In the genomic region with DNA sequence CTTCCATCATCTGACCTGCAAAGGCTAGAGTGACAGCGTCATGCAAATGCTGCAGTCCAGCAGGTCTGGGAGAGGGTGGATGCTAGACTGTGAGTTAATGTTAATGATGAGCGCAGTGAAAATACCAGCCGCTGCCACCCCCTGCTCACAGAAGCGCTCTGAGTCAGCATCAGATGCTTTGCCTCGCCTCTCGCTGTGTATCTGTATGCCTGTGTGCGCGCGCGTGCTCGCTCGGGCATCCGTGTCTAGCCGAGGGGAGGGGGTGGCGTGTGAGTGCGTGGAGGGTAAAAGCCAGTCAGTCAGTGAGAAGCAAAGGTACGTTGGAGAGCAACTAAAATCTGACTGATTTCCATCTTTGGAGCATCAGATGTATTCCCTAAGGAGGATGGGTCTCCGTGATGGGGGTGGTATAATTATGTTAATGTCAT, we compare ENCODE assay signal across 9 cellular contexts.
DNase-seq lines count a peak whose midpoint lies in the region; ATAC-seq, FAIRE-seq and TF ChIP-seq lines count a peak whose summit lies in the region.
"Had no signal": no experiment of that assay in that cellular context is flagged by ENCODE, and none has a peak within 500 bp of the region (broad histone marks: within the 10 kb centered on the region; RNA-seq: fewer than 3 reads in every experiment).

No MANE protein-coding gene starts in this region.

- CTCF ChIA-PET in activated CD4-positive, alpha-beta T cell treated with anti-CD3 and anti-CD28 coated beads for 36 hours (lab: Charles Lee), result no interaction called here

- H3K27me3 Mint-ChIP-seq in activated CD4-positive, alpha-beta T cell treated with anti-CD3 and anti-CD28 coated beads for 36 hours, result no peaks in the 10 kb centered on the region

- no peaks in the 10 kb centered on the region for H3K9me3 Mint-ChIP-seq in activated CD4-positive, alpha-beta T cell treated with anti-CD3 and anti-CD28 coated beads for 36 hours (ENCODE audit: low read depth)

- H3K36me3 Mint-ChIP-seq in activated CD4-positive, alpha-beta T cell treated with anti-CD3 and anti-CD28 coated beads for 36 hours (ENCODE audit: low read depth), result no peaks in the 10 kb centered on the region

- in situ Hi-C loops in astrocyte of the spinal cord (cut with HindIII; ENCODE audit: low sequenced_read_pairs), result no loop called here

- POLR2A ChIA-PET in activated CD4-positive, alpha-beta T cell treated with anti-CD3 and anti-CD28 coated beads for 36 hours (lab: Charles Lee), result no interaction called here

- no peaks in the 10 kb centered on the region for H3K4me1 Mint-ChIP-seq in activated CD4-positive, alpha-beta T cell treated with anti-CD3 and anti-CD28 coated beads for 36 hours

- ATAC-seq in activated CD4-positive, alpha-beta T cell treated with anti-CD3 and anti-CD28 coated beads for 36 hours, result no peak
- peak; percentile 95 for ATAC-seq in sciatic nerve
- no peak for ATAC-seq in GM18520 (IDR thresholded peaks at IDR 0.05; ENCODE audit: unreplicated experiment)

- FAIRE-seq in GM12892 (lab: Jason Lieb, UNC), result no peak

- DNase-seq in activated CD4-positive, alpha-beta T cell treated with anti-CD3 and anti-CD28 coated beads for 36 hours, result peak; percentile 8
- DNase-seq in activated CD4-positive, alpha-beta T cell treated with anti-CD3 and anti-CD28 coated beads for 4 hours, result no peak
- DNase-seq in astrocyte of the spinal cord (ENCODE audit: low read depth, low spot score), result peak; percentile 81
- DNase-seq in hypothalamus (lab: John Stamatoyannopoulos, UW), result peak; percentile 22 to 94 (median 77)
- peak; percentile 84 for DNase-seq in sciatic nerve (ENCODE audit: low spot score)
- DNase-seq in CD1c-positive myeloid dendritic cell (ENCODE audit: extremely low spot score), result no peak
- no peak for DNase-seq in GM12892 (ENCODE audit: insufficient read length)

- TF ChIP-seq POLR2A in GM12892 (IDR thresholded peaks at IDR 0.05; ENCODE audit: low read depth, low read length), result no peak

- TF ChIP-seq CTCF in astrocyte of the spinal cord (IDR thresholded peaks at IDR 0.05; ENCODE audit: low read depth, low read length), result no peak

- H3K27ac Mint-ChIP-seq in activated CD4-positive, alpha-beta T cell treated with anti-CD3 and anti-CD28 coated beads for 36 hours, result no peak overlapping the region

- peak overlapping the region; percentile 34 for H3K4me3 ChIP-seq in astrocyte of the spinal cord (ENCODE audit: low read depth, low read length)
- H3K4me3 ChIP-seq: BLaER1 treated with 17β-estradiol and CSF1 and Interleukin-3, amounts not matched to agents 10 nM and 100 nM had no signal

- no peak overlapping the region for H3K4me3 Mint-ChIP-seq in activated CD4-positive, alpha-beta T cell treated with anti-CD3 and anti-CD28 coated beads for 36 hours

- intact Hi-C loops in activated CD4-positive, alpha-beta T cell treated with anti-CD3 and anti-CD28 coated beads for 36 hours (cut with DNase I, micrococcal nuclease), result no loop called here
- intact Hi-C loops in sciatic nerve (cut with DNase I), result no loop called here

Comparison
In these comparisons a context has a peak if more than half of its experiments do, and no peak if none do; other contexts are left out.
1. DNase-seq: peak in activated CD4-positive, alpha-beta T cell treated with anti-CD3 and anti-CD28 coated beads for 36 hours (single experiment), astrocyte of the spinal cord (single experiment), hypothalamus (51 of 51) and sciatic nerve (single experiment); none in activated CD4-positive, alpha-beta T cell treated with anti-CD3 and anti-CD28 coated beads for 4 hours (0 of 2), CD1c-positive myeloid dendritic cell (single experiment) and GM12892 (single experiment).